1 cellular context compared by ENCODE assay signal in the genomic region with DNA sequence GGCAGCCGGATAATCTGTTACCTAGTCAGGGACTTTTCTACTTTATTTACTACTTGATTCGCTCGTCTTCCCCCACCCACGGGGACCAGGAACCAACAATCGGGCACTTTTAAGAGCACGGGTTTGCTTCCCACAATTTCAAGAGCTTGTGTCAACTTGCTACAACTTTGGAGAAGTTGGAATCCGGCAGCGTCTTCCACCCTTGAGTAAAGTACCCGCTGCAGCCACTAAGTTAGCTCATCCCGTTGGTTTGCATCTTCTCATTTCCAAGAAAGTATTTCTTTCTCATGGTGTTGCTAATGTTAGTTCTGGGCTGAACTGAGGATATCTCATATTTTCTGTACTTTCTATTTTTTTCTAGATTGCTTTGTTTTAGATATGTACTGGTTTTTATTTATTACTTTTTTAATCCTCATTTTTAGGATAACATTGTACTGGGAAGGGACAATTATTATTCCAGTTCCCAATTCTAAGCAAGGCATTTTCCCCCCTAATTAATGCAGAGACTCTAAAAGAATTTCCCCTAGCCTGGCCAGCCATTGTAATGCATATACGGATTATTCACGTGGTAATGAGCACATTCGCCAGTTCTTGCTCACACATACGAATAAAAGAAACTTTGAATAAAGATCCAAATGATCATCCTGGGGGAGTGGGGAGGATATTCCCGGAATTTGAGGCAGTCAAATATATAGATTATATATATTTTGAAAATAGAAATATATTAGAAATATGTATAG.
TF ChIP-seq lines count a peak whose summit lies in the region.

No MANE protein-coding gene starts in this region.

TF ChIP-seq in A549, 52 proteins besides CTCF, POLR2A, EP300 and RAD21 (continued from another document):
- TF ChIP-seq, protein P1, sequence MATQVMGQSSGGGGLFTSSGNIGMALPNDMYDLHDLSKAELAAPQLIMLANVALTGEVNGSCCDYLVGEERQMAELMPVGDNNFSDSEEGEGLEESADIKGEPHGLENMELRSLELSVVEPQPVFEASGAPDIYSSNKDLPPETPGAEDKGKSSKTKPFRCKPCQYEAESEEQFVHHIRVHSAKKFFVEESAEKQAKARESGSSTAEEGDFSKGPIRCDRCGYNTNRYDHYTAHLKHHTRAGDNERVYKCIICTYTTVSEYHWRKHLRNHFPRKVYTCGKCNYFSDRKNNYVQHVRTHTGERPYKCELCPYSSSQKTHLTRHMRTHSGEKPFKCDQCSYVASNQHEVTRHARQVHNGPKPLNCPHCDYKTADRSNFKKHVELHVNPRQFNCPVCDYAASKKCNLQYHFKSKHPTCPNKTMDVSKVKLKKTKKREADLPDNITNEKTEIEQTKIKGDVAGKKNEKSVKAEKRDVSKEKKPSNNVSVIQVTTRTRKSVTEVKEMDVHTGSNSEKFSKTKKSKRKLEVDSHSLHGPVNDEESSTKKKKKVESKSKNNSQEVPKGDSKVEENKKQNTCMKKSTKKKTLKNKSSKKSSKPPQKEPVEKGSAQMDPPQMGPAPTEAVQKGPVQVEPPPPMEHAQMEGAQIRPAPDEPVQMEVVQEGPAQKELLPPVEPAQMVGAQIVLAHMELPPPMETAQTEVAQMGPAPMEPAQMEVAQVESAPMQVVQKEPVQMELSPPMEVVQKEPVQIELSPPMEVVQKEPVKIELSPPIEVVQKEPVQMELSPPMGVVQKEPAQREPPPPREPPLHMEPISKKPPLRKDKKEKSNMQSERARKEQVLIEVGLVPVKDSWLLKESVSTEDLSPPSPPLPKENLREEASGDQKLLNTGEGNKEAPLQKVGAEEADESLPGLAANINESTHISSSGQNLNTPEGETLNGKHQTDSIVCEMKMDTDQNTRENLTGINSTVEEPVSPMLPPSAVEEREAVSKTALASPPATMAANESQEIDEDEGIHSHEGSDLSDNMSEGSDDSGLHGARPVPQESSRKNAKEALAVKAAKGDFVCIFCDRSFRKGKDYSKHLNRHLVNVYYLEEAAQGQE (IDR thresholded peaks at IDR 0.05), result no peak
- TF ChIP-seq, protein P2, sequence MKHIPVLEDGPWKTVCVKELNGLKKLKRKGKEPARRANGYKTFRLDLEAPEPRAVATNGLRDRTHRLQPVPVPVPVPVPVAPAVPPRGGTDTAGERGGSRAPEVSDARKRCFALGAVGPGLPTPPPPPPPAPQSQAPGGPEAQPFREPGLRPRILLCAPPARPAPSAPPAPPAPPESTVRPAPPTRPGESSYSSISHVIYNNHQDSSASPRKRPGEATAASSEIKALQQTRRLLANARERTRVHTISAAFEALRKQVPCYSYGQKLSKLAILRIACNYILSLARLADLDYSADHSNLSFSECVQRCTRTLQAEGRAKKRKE (CRISPR knock-in tag; IDR thresholded peaks at IDR 0.05; ENCODE audit: low read depth), result no peak
TF ChIP-seq in A549: peak in this region for 0.
